Comparison of ENCODE assay signal across 9 cellular contexts in genomic region chr12:46369474-46370379, GRCh38. TPM values are rescaled to one million over a fixed set of nuclear protein-coding genes. Genes with fewer than 3 reads are reported as not detected.
DNase-seq lines count a peak whose midpoint lies in the region; ATAC-seq and TF ChIP-seq lines count a peak whose summit lies in the region.
"Had no signal": no experiment of that assay in that cellular context is flagged by ENCODE, and none has a peak within 500 bp of the region (broad histone marks: within the 10 kb centered on the region; RNA-seq: fewer than 3 reads in every experiment).

No MANE protein-coding gene starts in this region.

- peaks cover 5% of the 10 kb centered on the region; the same call in 1 of the 2 replicates for H3K9me3 ChIP-seq in AG04450 (ENCODE audit: control insufficient read depth, insufficient read depth, low read length)

- H3K4me3 ChIP-seq in AG04450 (ENCODE audit: low read depth, low read length) (peak overlapping the region; percentile 95), LNCaP clone FGC (ENCODE audit: low read depth, low read length) (peak overlapping the region; percentile 74), coronary artery (peak overlapping the region; percentile 90)

- DNase-seq in AG04450 (ENCODE audit: low read depth, low spot score) (no peak), LNCaP clone FGC (ENCODE audit: low read depth) (no peak), coronary artery (ENCODE audit: low spot score) (no peak), CD1c-positive myeloid dendritic cell (ENCODE audit: extremely low spot score) (no peak), iPS-NIHi11 (ENCODE audit: low spot score) (no peak), globus pallidus (ENCODE audit: low spot score) (no peak)
- no peak for DNase-seq in naive thymus-derived CD8-positive, alpha-beta T cell
- DNase-seq: Kasumi-1 had no signal

- H3K4me1 Mint-ChIP-seq in naive thymus-derived CD8-positive, alpha-beta T cell: peaks cover 23 to 78% (median 71%) of the 10 kb centered on the region in 4 donors

- ATAC-seq in naive thymus-derived CD8-positive, alpha-beta T cell: no peak
- ATAC-seq in GM18511 (IDR thresholded peaks at IDR 0.05; ENCODE audit: unreplicated experiment): no peak

- TF ChIP-seq CTCF in AG04450 (IDR thresholded peaks at IDR 0.05; ENCODE audit: low read depth, low read length): no peak
- TF ChIP-seq CTCF in LNCaP clone FGC (IDR thresholded peaks at IDR 0.05; ENCODE audit: control insufficient read depth, extremely low read depth, insufficient read depth): no peak
- TF ChIP-seq CTCF in coronary artery (IDR thresholded peaks at IDR 0.05): no peak

- no peaks in the 10 kb centered on the region for H3K27me3 ChIP-seq in AG04450 (ENCODE audit: control insufficient read depth, insufficient read depth, low read length)

- peaks cover 0 to 3% (median 0%) of the 10 kb centered on the region in 5 donors for H3K27me3 Mint-ChIP-seq in naive thymus-derived CD8-positive, alpha-beta T cell

- peak overlapping the region in 9 of 10 donors; percentile 67 to 100 (median 96) for H3K27ac Mint-ChIP-seq in naive thymus-derived CD8-positive, alpha-beta T cell

- POLR2A ChIA-PET in AG04450 (lab: Yijun Ruan, JAX): interaction anchor here (1.4 to 2.8 kb wide), 4 partner anchors 13 to 186 kb away, joined by 5 to 31 read pairs (median 12); no protein-coding TSS in a partner anchor
- POLR2A ChIA-PET in naive thymus-derived CD8-positive, alpha-beta T cell (lab: Charles Lee): interaction anchor here (0.9 to 3.8 kb wide), 9 partner anchors 12 to 379 kb away, joined by 3 to 57 read pairs (median 11); partner anchors contain the start of gene SLC38A1

- peaks cover 0 to 4% (median 0%) of the 10 kb centered on the region in 9 donors for H3K9me3 Mint-ChIP-seq in naive thymus-derived CD8-positive, alpha-beta T cell

- peaks cover 11 to 70% (median 42%) of the 10 kb centered on the region in 3 donors for H3K36me3 Mint-ChIP-seq in naive thymus-derived CD8-positive, alpha-beta T cell

- H3K4me3 Mint-ChIP-seq in naive thymus-derived CD8-positive, alpha-beta T cell: peak overlapping the region; percentile 86 to 99 (median 98)

- CTCF ChIA-PET in AG04450 (lab: Charles Lee): interaction anchor here (0.6 to 1.1 kb wide), 3 partner anchors 245 to 652 kb away, joined by 3 to 4 read pairs (median 3); no protein-coding TSS in a partner anchor

- peak overlapping the region; percentile 62 for H3K27ac ChIP-seq in AG04450 (ENCODE audit: low read depth, low read length)
- H3K27ac ChIP-seq in coronary artery: peak overlapping the region; percentile 26 to 32

RNA-seq across cellular contexts. Expression of gene SLC38A2, which starts 2.8 kb away (rescaled TPM):
- polyA plus RNA-seq in AG04450 (2011; rRNA removed): 520 and 749 TPM in 2 replicates
- polyA minus RNA-seq in AG04450 (2011; rRNA and poly(A)+ RNA removed): 432 and 681 TPM in 2 replicates
- 100 to 1,000 TPM; 351 to 368 TPM for total RNA-seq in naive thymus-derived CD8-positive, alpha-beta T cell
- 10 to 100 TPM; 52.0 to 96.1 (median 57.4) TPM for polyA plus RNA-seq in naive thymus-derived CD8-positive, alpha-beta T cell
